11 cellular contexts compared by ENCODE assay signal in genomic region chr3:184603156-184604030, GRCh38. TPM values are rescaled to one million over a fixed set of nuclear protein-coding genes. Genes with fewer than 3 reads are reported as not detected.
DNase-seq lines count a peak whose midpoint lies in the region; ATAC-seq, FAIRE-seq and TF ChIP-seq lines count a peak whose summit lies in the region.
"Had no signal": no experiment of that assay in that cellular context is flagged by ENCODE, and none has a peak within 500 bp of the region (broad histone marks: within the 10 kb centered on the region; RNA-seq: fewer than 3 reads in every experiment).

No MANE protein-coding gene starts in this region.

- POLR2A ChIA-PET in HepG2 (lab: Yijun Ruan, JAX) = no interaction called here

- H3K4me1 ChIP-seq in HUES48 (ENCODE audit: control insufficient read depth, insufficient read depth, low read length) (peaks cover 21% of the 10 kb centered on the region), HepG2 (ENCODE audit: insufficient read depth, low read length) (peaks cover 8% of the 10 kb centered on the region; the same call in 1 of the 2 replicates)

- peak overlapping the region; percentile 65 for H3K27ac Mint-ChIP-seq in chondrocyte (ENCODE audit: unreplicated experiment)
- H3K27ac Mint-ChIP-seq in stimulated activated memory B cell treated with anti-CD40 and anti-IgM and Interleukin-4, amounts not matched to agents 10 μg/mL and 1 μg/mL and 100 μg/mL, for 72 hours = no peak overlapping the region

- H3K4me1 Mint-ChIP-seq in chondrocyte (ENCODE audit: low read depth) = peaks cover 33% of the 10 kb centered on the region
- H3K4me1 Mint-ChIP-seq in stimulated activated memory B cell treated with anti-CD40 and anti-IgM and Interleukin-4, amounts not matched to agents 10 μg/mL and 1 μg/mL and 100 μg/mL, for 72 hours = peaks cover 25% of the 10 kb centered on the region

- intact Hi-C loops in HepG2 (cut with micrococcal nuclease; ENCODE audit: unreplicated experiment) = no loop called here

- BruUV-seq in HepG2 (replicated peaks; lab: Mats Ljungman, UMichigan) = no TSS peak

- no peaks in the 10 kb centered on the region for H3K36me3 ChIP-seq in HUES48 (ENCODE audit: control insufficient read depth, insufficient read depth, low read length)
- H3K36me3 ChIP-seq in HepG2 (replicated peaks in 1 of 2; ENCODE audit: control insufficient read depth in 1 of 2, insufficient read depth in 2 of 2, low read length in 2 of 2) = no peaks in the 10 kb centered on the region
- H3K36me3 ChIP-seq: gastroesophageal sphincter, WERI-Rb-1 had no signal

- peak overlapping the region; percentile 18 for H3K4me2 ChIP-seq in HepG2 (ENCODE audit: low read depth, low read length)

- no peaks in the 10 kb centered on the region for H3K9me3 ChIP-seq in HUES48 (ENCODE audit: control insufficient read depth, insufficient read depth, low read length)
- H3K9me3 ChIP-seq in HepG2 (ENCODE audit: low read length) = no peaks in the 10 kb centered on the region
- H3K9me3 ChIP-seq: gastroesophageal sphincter had no signal

- H3K27ac ChIP-seq in HUES48 (ENCODE audit: low read depth, low read length) (peak overlapping the region; percentile 48), HepG2 (ENCODE audit: extremely low read length, insufficient read depth, low read length) (no peak overlapping the region)
- H3K27ac ChIP-seq: WERI-Rb-1 had no signal

- H3K36me3 Mint-ChIP-seq in chondrocyte (ENCODE audit: low read depth) = no peaks in the 10 kb centered on the region
- no peaks in the 10 kb centered on the region for H3K36me3 Mint-ChIP-seq in stimulated activated memory B cell treated with anti-CD40 and anti-IgM and Interleukin-4, amounts not matched to agents 10 μg/mL and 1 μg/mL and 100 μg/mL, for 72 hours

- TF ChIP-seq CTCF in chondrocyte (IDR thresholded peaks at IDR 0.05) = no peak
- no peak for TF ChIP-seq CTCF in HepG2 (CRISPR knock-in tag; IDR thresholded peaks at IDR 0.05)

- CTCF ChIA-PET in HepG2 (lab: Yijun Ruan, JAX; ENCODE audit: low intra/inter-chr PET ratio, low total read pairs) = no interaction called here

- no peaks in the 10 kb centered on the region for H3K9me3 Mint-ChIP-seq in chondrocyte (ENCODE audit: low read depth)
- no peaks in the 10 kb centered on the region for H3K9me3 Mint-ChIP-seq in stimulated activated memory B cell treated with anti-CD40 and anti-IgM and Interleukin-4, amounts not matched to agents 10 μg/mL and 1 μg/mL and 100 μg/mL, for 72 hours

- TF ChIP-seq POLR2A in HepG2 (IDR thresholded peaks at IDR 0.05; ENCODE audit: insufficient read depth in 1 of 2, low read depth in 2 of 2, low read length in 2 of 2) (no peak), erythroblast (IDR thresholded peaks at IDR 0.05; ENCODE audit: low read length) (no peak)

- peak overlapping the region; percentile 60 for H3K4me3 ChIP-seq in HUES48 (ENCODE audit: low read depth, low read length)
- H3K4me3 ChIP-seq in HepG2 (replicated peaks in 1 of 3; ENCODE audit: insufficient read depth in 1 of 3, low read depth in 2 of 3, low read length in 3 of 3) = peak overlapping the region in 1 of 3 experiments; percentile 53; a peak in 1 of 6 replicates

- TF ChIP-seq EP300 in HepG2 (IDR thresholded peaks at IDR 0.05; ENCODE audit: low read depth in 2 of 2, low read length in 2 of 2) (no peak), HepG2 (CRISPR knock-in tag; IDR thresholded peaks at IDR 0.05; ENCODE audit: borderline replicate concordance) (no peak)

- H3K27me3 Mint-ChIP-seq in chondrocyte (ENCODE audit: low read depth) = peaks cover 6% of the 10 kb centered on the region
- H3K27me3 Mint-ChIP-seq in stimulated activated memory B cell treated with anti-CD40 and anti-IgM and Interleukin-4, amounts not matched to agents 10 μg/mL and 1 μg/mL and 100 μg/mL, for 72 hours = peaks cover 70% of the 10 kb centered on the region

- no peak for FAIRE-seq in HepG2 (lab: Jason Lieb, UNC)

- H4K20me1 ChIP-seq in HepG2 (ENCODE audit: insufficient read depth, low read length) = no peaks in the 10 kb centered on the region

- H3K27me3 ChIP-seq in HUES48 (ENCODE audit: control insufficient read depth, insufficient read depth, low read length) = peaks cover 99% of the 10 kb centered on the region
- H3K27me3 ChIP-seq in HepG2 (ENCODE audit: control insufficient read depth in 1 of 2, insufficient read depth in 2 of 2, low read length in 2 of 2) = peaks cover 4 to 69% of the 10 kb centered on the region in 2 experiments

- no peak overlapping the region for H2AFZ ChIP-seq in HepG2 (ENCODE audit: low read length)

- no peaks in the 10 kb centered on the region for H3K79me2 ChIP-seq in HepG2 (ENCODE audit: insufficient read depth, low read length)

- no peak for TF ChIP-seq RAD21 in HepG2 (CRISPR knock-in tag; IDR thresholded peaks at IDR 0.05)

- in situ Hi-C loops in HepG2 (cut with HindIII; ENCODE audit: extremely low pct_ligation_motif_present, low pct_unique_long_range_greater_than_20kb) = no loop called here

- WGBS in HepG2 (ENCODE audit: low lambda C conversion rate) = 19% methylated on average over 12 of the region's 20 CpGs

- H3K4me3 Mint-ChIP-seq in chondrocyte (ENCODE audit: unreplicated experiment) = peak overlapping the region; percentile 63
- H3K4me3 Mint-ChIP-seq in stimulated activated memory B cell treated with anti-CD40 and anti-IgM and Interleukin-4, amounts not matched to agents 10 μg/mL and 1 μg/mL and 100 μg/mL, for 72 hours = peak overlapping the region; percentile 52

- peak; percentile 15; the same call in 1 of the 3 replicates for ATAC-seq in HepG2
- no peak for ATAC-seq in stimulated activated memory B cell treated with anti-CD40 and anti-IgM and Interleukin-4, amounts not matched to agents 10 μg/mL and 1 μg/mL and 100 μg/mL, for 72 hours

- H3K9ac ChIP-seq in HUES48 (ENCODE audit: low read depth, low read length) = no peak overlapping the region
- no peak overlapping the region for H3K9ac ChIP-seq in HepG2 (ENCODE audit: insufficient read depth, low read depth, low read length)

- DNase-seq in chondrocyte (ENCODE audit: low spot score) (no peak), HepG2 (ENCODE audit: low spot score) (no peak), NCI-H1417 treated with DMSO at 0.1 percent for 48 hours (lab: John Stamatoyannopoulos, UW) (no peak), hypothalamus (lab: John Stamatoyannopoulos, UW) (no peak), erythroblast (lab: John Stamatoyannopoulos, UW) (no peak)
- DNase-seq in stimulated activated CD8-positive, alpha-beta memory T cell treated with anti-CD3 and anti-CD28 coated beads, Interleukin-4, amount 100 ng/mL, for 48 hours = no peak
- DNase-seq: amniotic stem cell, WERI-Rb-1 had no signal

TF ChIP-seq in HepG2, 621 proteins besides CTCF, POLR2A, EP300 and RAD21:
- TF ChIP-seq CBX2 (IDR thresholded peaks at IDR 0.05; ENCODE audit: low read depth, low read length) (0 out of 2 replicates have a peak, but pooled peaks have one; percentile 70), CBX2 (CRISPR knock-in tag; IDR thresholded peaks at IDR 0.05; ENCODE audit: low read depth) (no peak), CENPX (CRISPR knock-in tag; IDR thresholded peaks at IDR 0.05) (no peak), ZNF629 (CRISPR knock-in tag; conservative IDR thresholded peaks at IDR 0.05) (peak; percentile 56), SOX13 (IDR thresholded peaks at IDR 0.05) (no peak), SOX13 (CRISPR knock-in tag; conservative IDR thresholded peaks at IDR 0.05 in 1 of 2, IDR thresholded peaks at IDR 0.05 in 1 of 2) (peak in 1 of 2 experiments; percentile 5; a peak in 1 of 4 replicates), NR2F6 (IDR thresholded peaks at IDR 0.05) (peak; percentile 31; the same call in 1 of the 2 replicates), NR2F6 (CRISPR knock-in tag; IDR thresholded peaks at IDR 0.05) (0 out of 2 replicates have a peak, but pooled peaks have one; percentile 17), HHEX (CRISPR knock-in tag; IDR thresholded peaks at IDR 0.05) (peak; percentile 40; the same call in 1 of the 2 replicates), RFX3 (CRISPR knock-in tag; IDR thresholded peaks at IDR 0.05) (no peak)

RNA-seq across cellular contexts. Expression of gene EPHB3, which starts 41.8 kb away (rescaled TPM):
- total RNA-seq in chondrocyte = 7.2 to 11.6 TPM (median 7.5 TPM) in 3 replicates
- not detected in 2 replicates for total RNA-seq in HepG2 (2016; rRNA removed; fragmentation: Illumina TruSeq; extraction: Trizol)
- not detected in 2 replicates for total RNA-seq in HepG2 (2016; cell fraction: cytosol; rRNA removed; fragmentation: Illumina TruSeq; extraction: Trizol; ENCODE audit: low read depth)
- total RNA-seq in HepG2 (2016; cell fraction: insoluble cytoplasmic fraction; rRNA removed; fragmentation: Illumina TruSeq; extraction: Trizol) = not detected in 2 replicates
- total RNA-seq in HepG2 (2016; cell fraction: membrane; rRNA removed; fragmentation: Illumina TruSeq; extraction: Trizol) = 0.17 TPM in 1 of 2 replicates, not detected in the other
- total RNA-seq in HepG2 (2016; cell fraction: nucleus; rRNA removed; fragmentation: Illumina TruSeq; extraction: Trizol) = 0.09 TPM in 2 replicates
- polyA plus RNA-seq in HepG2 (2011; rRNA removed) = 0.01 TPM in 2 replicates
- 0.03 TPM in 1 of 2 replicates, not detected in the other for polyA plus RNA-seq in HepG2 (2011; cell fraction: cytosol; rRNA removed)
- 0.09 and 0.11 TPM in 2 replicates for polyA plus RNA-seq in HepG2 (2011; cell fraction: nucleus; rRNA removed)
- not detected in 2 replicates for polyA plus RNA-seq in HepG2 (2012)
- polyA plus RNA-seq in HepG2 (2016; cell fraction: cytosol; fragmentation: Illumina TruSeq; extraction: Trizol; ENCODE audit: low read depth) = not detected in 2 replicates
- polyA plus RNA-seq in HepG2 (2016; cell fraction: insoluble cytoplasmic fraction; fragmentation: Illumina TruSeq; extraction: Trizol; ENCODE audit: low read depth) = not detected in 2 replicates
- 0.14 TPM in 1 of 2 replicates, not detected in the other for polyA plus RNA-seq in HepG2 (2016; cell fraction: membrane; fragmentation: Illumina TruSeq; extraction: Trizol; ENCODE audit: low read depth)
- 0.13 TPM in 1 of 2 replicates, not detected in the other for polyA plus RNA-seq in HepG2 (2016; cell fraction: nucleus; fragmentation: Illumina TruSeq; extraction: Trizol; ENCODE audit: insufficient read depth, low read depth)
- polyA minus RNA-seq in HepG2 (2011; rRNA and poly(A)+ RNA removed; ENCODE audit: low replicate concordance) = 2.1 TPM in 1 of 2 replicates, not detected in the other
- polyA minus RNA-seq in HepG2 (2011; cell fraction: cytosol; rRNA and poly(A)+ RNA removed) = not detected in 2 replicates
- not detected in 2 replicates for polyA minus RNA-seq in HepG2 (2011; cell fraction: nucleus; rRNA and poly(A)+ RNA removed)
